9 cellular contexts compared by ENCODE assay signal in genomic region chr22:20551805-20552449, GRCh38. TPM values are rescaled to one million over a fixed set of nuclear protein-coding genes. Genes with fewer than 3 reads are reported as not detected.
A peak's percentile ranks its signal among the peaks of the same experiment; 100 is the strongest.
DNase-seq lines count a peak whose midpoint lies in the region; ATAC-seq, FAIRE-seq and TF ChIP-seq lines count a peak whose summit lies in the region.
"Had no signal": no experiment of that assay in that cellular context is flagged by ENCODE, and none has a peak within 500 bp of the region (broad histone marks: within the 10 kb centered on the region; RNA-seq: fewer than 3 reads in every experiment).

No MANE protein-coding gene starts in this region.

- intact Hi-C loops in colonic mucosa (cut with DNase I): no loop called here
- intact Hi-C loops in testis (cut with DNase I; ENCODE audit: low total_unique reads): no loop called here
- intact Hi-C loops in lower leg skin (cut with DNase I; ENCODE audit: low total_unique reads): no loop called here

- H3K4me3 ChIP-seq in colonic mucosa (no peak overlapping the region), muscle layer of colon (ENCODE audit: low read depth in 1 of 2, low read length in 2 of 2) (peak overlapping the region in 1 of 2 donors; percentile 30), testis (no peak overlapping the region), lower leg skin (ENCODE audit: low read depth, poor library complexity, severe bottlenecking) (no peak overlapping the region)

- H3K9ac ChIP-seq in colonic mucosa (ENCODE audit: low read depth in 2 of 2, low read length in 2 of 2) (peak overlapping the region; percentile 28 to 68), muscle layer of colon (ENCODE audit: low read length) (peak overlapping the region; percentile 39)

- ATAC-seq in GM18511 (IDR thresholded peaks at IDR 0.05; ENCODE audit: unreplicated experiment): no peak

- TF ChIP-seq POLR2A in testis (IDR thresholded peaks at IDR 0.05) (no peak), lower leg skin (IDR thresholded peaks at IDR 0.05) (no peak)

- H3K27ac ChIP-seq in colonic mucosa (peak overlapping the region; percentile 78), muscle layer of colon (ENCODE audit: low read depth, low read length) (peak overlapping the region; percentile 94), testis (peak overlapping the region; percentile 75 to 76)

- FAIRE-seq in frontal cortex (lab: Jason Lieb, UNC): no peak

- DNase-seq in activated CD4-positive, alpha-beta T cell treated with anti-CD3 and anti-CD28 coated beads for 24 hours (ENCODE audit: low read depth in 2 of 2): peak; percentile 44
- no peak for DNase-seq in activated CD4-positive, alpha-beta T cell treated with anti-CD3 and anti-CD28 coated beads for 1 hour
- no peak for DNase-seq in colonic mucosa
- DNase-seq in testis: no peak
- DNase-seq in frontal cortex (ENCODE audit: low spot score in 2 of 2): no peak
- DNase-seq in lower leg skin (ENCODE audit: low spot score in 2 of 2): no peak
- DNase-seq: DND-41 had no signal

- H3K36me3 ChIP-seq in colonic mucosa (peaks cover 7% of the 10 kb centered on the region), muscle layer of colon (ENCODE audit: insufficient read depth, low read length) (peaks cover 36% of the 10 kb centered on the region), testis (ENCODE audit: low read depth, missing control alignments) (no peaks in the 10 kb centered on the region)

- H3K4me1 ChIP-seq in colonic mucosa: peaks cover 13% of the 10 kb centered on the region
- H3K4me1 ChIP-seq in muscle layer of colon (ENCODE audit: insufficient read depth, low read length): peaks cover 58% of the 10 kb centered on the region
- peaks cover 66% of the 10 kb centered on the region for H3K4me1 ChIP-seq in testis

- H3K9me3 ChIP-seq in colonic mucosa (no peaks in the 10 kb centered on the region), muscle layer of colon (ENCODE audit: low read length) (no peaks in the 10 kb centered on the region), testis (no peaks in the 10 kb centered on the region)

- WGBS in testis, 2 donors: 60 to 80% methylated on average over 6 to 8 of the region's 8 CpGs
- 45 to 59% methylated on average over 8 of the region's 8 CpGs for WGBS in lower leg skin, 2 donors

- TF ChIP-seq CTCF in colonic mucosa (IDR thresholded peaks at IDR 0.05): no peak
- peak in 1 of 3 experiments; percentile 11 for TF ChIP-seq CTCF in testis (IDR thresholded peaks at IDR 0.05)
- TF ChIP-seq CTCF in lower leg skin (IDR thresholded peaks at IDR 0.05): no peak

- no peaks in the 10 kb centered on the region for H3K27me3 ChIP-seq in colonic mucosa
- no peaks in the 10 kb centered on the region for H3K27me3 ChIP-seq in muscle layer of colon (ENCODE audit: control insufficient read depth in 1 of 2, insufficient read depth in 2 of 2, low read length in 2 of 2)
- H3K27me3 ChIP-seq in testis: no peaks in the 10 kb centered on the region

RNA-seq across cellular contexts. Expression of gene MED15, which starts 44.5 kb away (rescaled TPM):
- total RNA-seq in colonic mucosa (100 to 1,000 TPM in 1 of 2 donors, 10 to 100 TPM in 1; 93.1 to 102 TPM), testis (100 to 1,000 TPM in 1 of 2 donors, 10 to 100 TPM in 1; 81.6 to 101 TPM), frontal cortex (13.0 TPM), lower leg skin (10 to 100 TPM; 40.3 to 69.6 (median 49.2) TPM)
- polyA plus RNA-seq in testis (ENCODE audit: insufficient read depth, low read depth, low replicate concordance): 71.0 TPM

RNA-seq across cellular contexts. Expression of gene KLHL22, which starts 56.3 kb away (rescaled TPM):
- total RNA-seq in colonic mucosa (10 to 100 TPM; 10.4 to 13.2 TPM), testis (10 to 100 TPM; 39.8 to 41.7 TPM), frontal cortex (46.9 TPM), lower leg skin (10 to 100 TPM; 14.0 to 23.8 (median 20.2) TPM)
- polyA plus RNA-seq in testis (ENCODE audit: insufficient read depth, low read depth, low replicate concordance): 18.1 TPM

Comparison
In these comparisons a context has a peak if more than half of its experiments do, and no peak if none do; other contexts are left out.
1. DNase-seq: peak in activated CD4-positive, alpha-beta T cell treated with anti-CD3 and anti-CD28 coated beads for 24 hours (2 of 2); none in activated CD4-positive, alpha-beta T cell treated with anti-CD3 and anti-CD28 coated beads for 1 hour (single experiment), colonic mucosa (single experiment), testis (single experiment), frontal cortex (0 of 2) and lower leg skin (0 of 2).
2. Peak in every context shown above with its lines, with median percentiles within 50 percentile points of each other: H3K27ac ChIP-seq.